Comparison of ENCODE assay signal across 21 cellular contexts in genomic region chr3:136106101-136106500, GRCh38.
DNase-seq lines count a peak whose midpoint lies in the region; ATAC-seq, FAIRE-seq and TF ChIP-seq lines count a peak whose summit lies in the region.
"Had no signal": no experiment of that assay in that cellular context is flagged by ENCODE, and none has a peak within 500 bp of the region (broad histone marks: within the 10 kb centered on the region; RNA-seq: fewer than 3 reads in every experiment).

No MANE protein-coding gene starts in this region.

- intact Hi-C loops in endothelial cell of umbilical vein (cut with micrococcal nuclease) (no loop called here), left lung (cut with DNase I) (no loop called here)

- CTCF ChIA-PET in endothelial cell of umbilical vein (lab: Charles Lee), result no interaction called here

- H3K9ac ChIP-seq in endothelial cell of umbilical vein (replicated peaks; ENCODE audit: extremely low read depth, insufficient read depth, low read length) (no peak overlapping the region), neural progenitor cell (no peak overlapping the region)
- H3K9ac ChIP-seq: BLaER1 had no signal

- H3K4me3 ChIP-seq in endothelial cell of umbilical vein (replicated peaks in 1 of 3; ENCODE audit: insufficient read depth in 1 of 3, low read depth in 1 of 3, low read length in 3 of 3) (no peak overlapping the region), osteoblast (ENCODE audit: insufficient read depth, low read length) (no peak overlapping the region), left lung (no peak overlapping the region), neural progenitor cell (no peak overlapping the region)
- H3K4me3 ChIP-seq: BLaER1, HAP-1 had no signal

- no peaks in the 10 kb centered on the region for H3K9me3 ChIP-seq in endothelial cell of umbilical vein (replicated peaks; ENCODE audit: control insufficient read depth, insufficient read depth, low read length)
- H3K9me3 ChIP-seq in osteoblast (ENCODE audit: low read depth, low read length), result no peaks in the 10 kb centered on the region
- H3K9me3 ChIP-seq in left lung, result no peaks in the 10 kb centered on the region
- H3K9me3 ChIP-seq in neural progenitor cell (ENCODE audit: low read depth), result no peaks in the 10 kb centered on the region
- H3K9me3 ChIP-seq: BLaER1, Caco-2, HAP-1 had no signal

- POLR2A ChIA-PET in endothelial cell of umbilical vein (lab: Charles Lee), result no interaction called here

- H3K79me2 ChIP-seq in endothelial cell of umbilical vein (ENCODE audit: control insufficient read depth, insufficient read depth, low read length) (no peaks in the 10 kb centered on the region), osteoblast (ENCODE audit: insufficient read depth, low read length) (no peaks in the 10 kb centered on the region), neural progenitor cell (ENCODE audit: low read depth) (no peaks in the 10 kb centered on the region)

- H3K4me2 ChIP-seq in endothelial cell of umbilical vein (ENCODE audit: insufficient read depth, low read length), result peak overlapping the region; percentile 42
- no peak overlapping the region for H3K4me2 ChIP-seq in osteoblast (ENCODE audit: insufficient read depth, low read length)
- no peak overlapping the region for H3K4me2 ChIP-seq in neural progenitor cell

- peaks cover 0 to 2% of the 10 kb centered on the region in 2 experiments for H3K36me3 ChIP-seq in endothelial cell of umbilical vein (ENCODE audit: control insufficient read depth in 2 of 2, extremely low read depth in 1 of 2, insufficient read depth in 2 of 2, low read length in 2 of 2)
- H3K36me3 ChIP-seq in osteoblast (ENCODE audit: insufficient read depth, low read length), result peaks cover 6% of the 10 kb centered on the region
- peaks cover 0 to 11% of the 10 kb centered on the region in 2 donors for H3K36me3 ChIP-seq in left lung
- H3K36me3 ChIP-seq in neural progenitor cell, result peaks cover 9% of the 10 kb centered on the region
- H3K36me3 ChIP-seq: BLaER1, HAP-1 had no signal

- DNase-seq in endothelial cell of umbilical vein (ENCODE audit: low read depth, low spot score) (peak; percentile 77), glomerular endothelial cell (ENCODE audit: extremely low read depth, low read depth, low spot score) (peak; percentile 42), osteoblast (ENCODE audit: insufficient read length, low spot score, missing footprints) (peak; percentile 6), activated gamma-delta T cell treated with Interleukin-2 at 50 U/mL for 16 hours (no peak), left lung (no peak), neural progenitor cell (ENCODE audit: low spot score) (no peak)
- DNase-seq: Caco-2; CD4-positive, CD25-positive, alpha-beta regulatory T cell; CD8-positive, alpha-beta T cell; DMS153; DND-41; GOT3; HFFc6 had no signal

- H3K4me3 Mint-ChIP-seq in neural progenitor cell, result no peak overlapping the region
- H3K4me3 Mint-ChIP-seq: B cell; CD4-positive, CD25-positive, alpha-beta regulatory T cell; CD8-positive, alpha-beta T cell; HFFc6 had no signal

- H2AFZ ChIP-seq in endothelial cell of umbilical vein (ENCODE audit: low read depth, low read length) (no peak overlapping the region), osteoblast (ENCODE audit: low read length) (no peak overlapping the region), neural progenitor cell (replicated peaks) (no peak overlapping the region)

- dilution Hi-C loops in endothelial cell of umbilical vein (cut with MboI; ENCODE audit: extremely low pct_ligation_motif_present, low sequenced_read_pairs), result no loop called here

- no peak for ATAC-seq in left lung
- ATAC-seq: CD8-positive, alpha-beta T cell had no signal

- BruUV-seq in endothelial cell of umbilical vein (replicated peaks; lab: Mats Ljungman, UMichigan), result no TSS peak

- H3K27ac Mint-ChIP-seq in neural progenitor cell, result no peak overlapping the region
- H3K27ac Mint-ChIP-seq: B cell; CD4-positive, CD25-positive, alpha-beta regulatory T cell; CD8-positive, alpha-beta T cell; HFFc6 had no signal

- no peaks in the 10 kb centered on the region for H3F3A ChIP-seq in neural progenitor cell (ENCODE audit: low read depth)

- H3K27me3 ChIP-seq in endothelial cell of umbilical vein (ENCODE audit: control insufficient read depth in 2 of 2, insufficient read depth in 2 of 2, low read length in 2 of 2) (no peaks in the 10 kb centered on the region), osteoblast (ENCODE audit: insufficient read depth, low read length) (no peaks in the 10 kb centered on the region), left lung (no peaks in the 10 kb centered on the region), neural progenitor cell (no peaks in the 10 kb centered on the region)
- H3K27me3 ChIP-seq: BLaER1 had no signal

- H3K4me1 ChIP-seq in endothelial cell of umbilical vein (ENCODE audit: control insufficient read depth, extremely low read depth, insufficient read depth, low read length) (peaks cover 8% of the 10 kb centered on the region), osteoblast (ENCODE audit: insufficient read depth, low read length) (no peaks in the 10 kb centered on the region), left lung (no peaks in the 10 kb centered on the region), neural progenitor cell (no peaks in the 10 kb centered on the region)
- H3K4me1 ChIP-seq: Caco-2, HAP-1 had no signal

- H3K9me3 Mint-ChIP-seq in neural progenitor cell, result no peaks in the 10 kb centered on the region
- H3K9me3 Mint-ChIP-seq: CD8-positive, alpha-beta T cell; HFFc6 had no signal

- H3K4me1 Mint-ChIP-seq in neural progenitor cell, result no peaks in the 10 kb centered on the region

- H4K20me1 ChIP-seq in endothelial cell of umbilical vein (replicated peaks; ENCODE audit: control insufficient read depth, extremely low read depth, insufficient read depth, low read length) (no peaks in the 10 kb centered on the region), osteoblast (ENCODE audit: insufficient read depth, low read length) (no peaks in the 10 kb centered on the region), neural progenitor cell (ENCODE audit: low read depth) (no peaks in the 10 kb centered on the region)
- H4K20me1 ChIP-seq: BLaER1 had no signal

- TF ChIP-seq POLR2A in endothelial cell of umbilical vein (IDR thresholded peaks at IDR 0.05; ENCODE audit: low read depth, low read length), result no peak

- H3K27me3 Mint-ChIP-seq in neural progenitor cell (ENCODE audit: insufficient read depth, low read depth), result no peaks in the 10 kb centered on the region
- H3K27me3 Mint-ChIP-seq: B cell had no signal

- H3K27ac ChIP-seq in endothelial cell of umbilical vein (ENCODE audit: insufficient read depth, low read depth, low read length) (peak overlapping the region; percentile 13), osteoblast (ENCODE audit: low read depth, low read length) (no peak overlapping the region), left lung (no peak overlapping the region), neural progenitor cell (no peak overlapping the region)
- H3K27ac ChIP-seq: BLaER1, C4-2B had no signal

- FAIRE-seq in endothelial cell of umbilical vein (lab: Jason Lieb, UNC), result peak; percentile 88
- FAIRE-seq: A204.1, G401.6, GM12892, H54 had no signal

- H3K36me3 Mint-ChIP-seq in neural progenitor cell, result peaks cover 16% of the 10 kb centered on the region
- H3K36me3 Mint-ChIP-seq: CD8-positive, alpha-beta T cell had no signal

- TF ChIP-seq CTCF in endothelial cell of umbilical vein (IDR thresholded peaks at IDR 0.05; ENCODE audit: extremely low read depth in 1 of 2, insufficient read depth in 1 of 2, low read depth in 1 of 2, low read length in 2 of 2), result no peak
- TF ChIP-seq CTCF in osteoblast (IDR thresholded peaks at IDR 0.05; ENCODE audit: extremely low read depth, low read depth, low read length), result no peak
- TF ChIP-seq CTCF in left lung (IDR thresholded peaks at IDR 0.05), result no peak
- TF ChIP-seq CTCF in neural progenitor cell (IDR thresholded peaks at IDR 0.05), result no peak

- H3K9me1 ChIP-seq in endothelial cell of umbilical vein (replicated peaks; ENCODE audit: control insufficient read depth, extremely low read depth, insufficient read depth, low read length), result peaks cover 2% of the 10 kb centered on the region

TF ChIP-seq in endothelial cell of umbilical vein, 7 proteins besides CTCF, POLR2A, EP300 and RAD21:
- no peak for TF ChIP-seq EZH2 (IDR thresholded peaks at IDR 0.05; ENCODE audit: borderline replicate concordance, low read depth, low read length, severe bottlenecking)
- no peak for TF ChIP-seq GATA2 (IDR thresholded peaks at IDR 0.05; ENCODE audit: insufficient read depth, insufficient read length, low read depth, low read length)
- TF ChIP-seq JUN (IDR thresholded peaks at IDR 0.05; ENCODE audit: borderline replicate concordance, insufficient read depth, insufficient read length, low read depth), result peak; percentile 35
- peak; percentile 49 for TF ChIP-seq FOS (IDR thresholded peaks at IDR 0.05; ENCODE audit: borderline replicate concordance, insufficient read depth, low read length)

Comparison
In these comparisons a context has a peak if more than half of its experiments do, and no peak if none do; other contexts are left out.
1. DNase-seq: peak in endothelial cell of umbilical vein (single experiment), glomerular endothelial cell (single experiment) and osteoblast (single experiment); none in activated gamma-delta T cell treated with Interleukin-2 at 50 U/mL for 16 hours (single experiment), left lung (0 of 2) and neural progenitor cell (single experiment).